9 cellular contexts compared by ENCODE assay signal in the genomic region with DNA sequence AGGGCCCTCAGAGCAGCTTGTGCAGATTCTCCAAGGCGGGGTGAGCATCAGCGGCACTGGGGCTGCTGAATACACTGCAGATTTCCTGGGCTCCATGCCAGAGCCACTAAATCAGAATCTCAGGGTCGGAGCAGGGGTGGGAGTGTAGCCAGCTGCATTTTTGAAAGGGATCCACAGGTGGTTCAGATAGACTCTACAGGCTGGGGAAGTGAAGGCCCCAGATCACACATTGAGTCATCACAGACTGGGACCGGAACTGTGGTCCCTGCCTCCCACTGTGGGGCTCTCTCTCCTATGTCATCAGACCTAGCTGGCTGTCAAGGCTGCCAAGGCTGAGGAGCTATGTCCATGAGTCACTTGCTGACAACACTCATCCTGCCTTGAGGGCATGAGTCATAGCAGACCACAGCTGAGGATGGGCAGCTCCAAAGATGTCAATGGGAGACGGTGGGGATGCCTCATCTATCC.
DNase-seq lines count a peak whose midpoint lies in the region; ATAC-seq and TF ChIP-seq lines count a peak whose summit lies in the region.
"Had no signal": no experiment of that assay in that cellular context is flagged by ENCODE, and none has a peak within 500 bp of the region (broad histone marks: within the 10 kb centered on the region; RNA-seq: fewer than 3 reads in every experiment).

No MANE protein-coding gene starts in this region.

- H3K9me2 ChIP-seq in MM.1S (replicated peaks; ENCODE audit: insufficient read depth, low read length): no peaks in the 10 kb centered on the region

- H3K36me3 Mint-ChIP-seq in T-helper 17 cell (ENCODE audit: low read depth): no peaks in the 10 kb centered on the region

- H3K27me3 ChIP-seq in DND-41 (ENCODE audit: insufficient read depth, low read length, poor library complexity) (no peaks in the 10 kb centered on the region), MM.1S (replicated peaks; ENCODE audit: insufficient read depth, low read length) (no peaks in the 10 kb centered on the region)

- no peak overlapping the region for H3K4me2 ChIP-seq in DND-41 (ENCODE audit: insufficient read depth, low read length)
- no peak overlapping the region for H3K4me2 ChIP-seq in MM.1S (ENCODE audit: low read depth, low read length)

- H4K20me1 ChIP-seq in DND-41 (ENCODE audit: insufficient read depth, low read length) (no peaks in the 10 kb centered on the region), MM.1S (ENCODE audit: insufficient read depth, low read length) (no peaks in the 10 kb centered on the region)

- no peaks in the 10 kb centered on the region for H3F3A ChIP-seq in MM.1S (ENCODE audit: insufficient read depth, low read length)

- H3K4me3 ChIP-seq in DND-41 (ENCODE audit: low read depth in 1 of 2, low read length in 2 of 2) (no peak overlapping the region), retinal pigment epithelial cell (ENCODE audit: low read length) (no peak overlapping the region), MM.1S (ENCODE audit: low read length) (no peak overlapping the region)
- H3K4me3 ChIP-seq: SK-N-MC had no signal

- H3K4me3 Mint-ChIP-seq in T-helper 17 cell: no peak overlapping the region

- H3K9ac ChIP-seq in DND-41 (ENCODE audit: low read depth, low read length) (no peak overlapping the region), MM.1S (ENCODE audit: low read length) (no peak overlapping the region)

- H2AFZ ChIP-seq in DND-41 (ENCODE audit: low read depth, low read length) (no peak overlapping the region), MM.1S (ENCODE audit: low read length) (no peak overlapping the region)

- no peak overlapping the region for H3K27ac ChIP-seq in DND-41 (ENCODE audit: low read length)
- no peak overlapping the region for H3K27ac ChIP-seq in MM.1S (ENCODE audit: low read length)
- H3K27ac ChIP-seq: SK-N-MC had no signal

- H3K4me1 ChIP-seq in DND-41 (ENCODE audit: insufficient read depth, low read length) (no peaks in the 10 kb centered on the region), MM.1S (ENCODE audit: low read length) (no peaks in the 10 kb centered on the region)

- ATAC-seq in DND-41 (ENCODE audit: insufficient read depth, low read depth) (peak; percentile 89), GM21367 (IDR thresholded peaks at IDR 0.05; ENCODE audit: unreplicated experiment) (peak; percentile 98), HG03521 (IDR thresholded peaks at IDR 0.05; ENCODE audit: unreplicated experiment) (peak; percentile 99), T-helper 17 cell (peak; percentile 44)

- H3K36me3 ChIP-seq in DND-41 (ENCODE audit: insufficient read depth, low read length) (no peaks in the 10 kb centered on the region), MM.1S (replicated peaks; ENCODE audit: insufficient read depth, low read length) (no peaks in the 10 kb centered on the region)

- no peaks in the 10 kb centered on the region for H3K79me2 ChIP-seq in DND-41 (ENCODE audit: insufficient read depth, low read length)
- H3K79me2 ChIP-seq in MM.1S (ENCODE audit: low read length): no peaks in the 10 kb centered on the region

- no peak overlapping the region for H3K27ac Mint-ChIP-seq in T-helper 17 cell

- H3K9me3 ChIP-seq in DND-41 (ENCODE audit: insufficient read depth, low read length, severe bottlenecking): no peaks in the 10 kb centered on the region
- H3K9me3 ChIP-seq in T-helper 17 cell (ENCODE audit: control insufficient read depth, low read length, poor library complexity, severe bottlenecking): no peaks in the 10 kb centered on the region
- H3K9me3 ChIP-seq in MM.1S (replicated peaks; ENCODE audit: insufficient read depth, low read length): no peaks in the 10 kb centered on the region

- TF ChIP-seq CTCF in DND-41 (IDR thresholded peaks at IDR 0.05; ENCODE audit: borderline replicate concordance, extremely low read depth, low read length, poor library complexity, severe bottlenecking): no peak
- TF ChIP-seq CTCF in retinal pigment epithelial cell (conservative IDR thresholded peaks at IDR 0.05; ENCODE audit: low read depth, low read length): no peak
- TF ChIP-seq CTCF in MM.1S (IDR thresholded peaks at IDR 0.05; ENCODE audit: low read length): no peak

- H3K27me3 Mint-ChIP-seq in T-helper 17 cell: no peaks in the 10 kb centered on the region

- no peaks in the 10 kb centered on the region for H3K4me1 Mint-ChIP-seq in T-helper 17 cell

- DNase-seq in DND-41 (peak; percentile 69), T-helper 17 cell (no peak), dermis microvascular lymphatic vessel endothelial cell (ENCODE audit: low read depth in 2 of 2) (peak; percentile 24 to 88), retinal pigment epithelial cell (ENCODE audit: low read depth) (peak; percentile 46), GF-D8 (lab: John Stamatoyannopoulos, UW) (no peak), MM.1S (no peak)

Comparison
In these comparisons a context has a peak if more than half of its experiments do, and no peak if none do; other contexts are left out.
1. ATAC-seq: peak in every context shown above with its lines; median percentile 99 in HG03521; 98 in GM21367; 89 in DND-41; 44 in T-helper 17 cell.
2. DNase-seq: peak in DND-41 (single experiment), dermis microvascular lymphatic vessel endothelial cell (2 of 2) and retinal pigment epithelial cell (single experiment); none in T-helper 17 cell (0 of 3), GF-D8 (single experiment) and MM.1S (single experiment).